1 cellular context compared by ENCODE assay signal in the genomic region with DNA sequence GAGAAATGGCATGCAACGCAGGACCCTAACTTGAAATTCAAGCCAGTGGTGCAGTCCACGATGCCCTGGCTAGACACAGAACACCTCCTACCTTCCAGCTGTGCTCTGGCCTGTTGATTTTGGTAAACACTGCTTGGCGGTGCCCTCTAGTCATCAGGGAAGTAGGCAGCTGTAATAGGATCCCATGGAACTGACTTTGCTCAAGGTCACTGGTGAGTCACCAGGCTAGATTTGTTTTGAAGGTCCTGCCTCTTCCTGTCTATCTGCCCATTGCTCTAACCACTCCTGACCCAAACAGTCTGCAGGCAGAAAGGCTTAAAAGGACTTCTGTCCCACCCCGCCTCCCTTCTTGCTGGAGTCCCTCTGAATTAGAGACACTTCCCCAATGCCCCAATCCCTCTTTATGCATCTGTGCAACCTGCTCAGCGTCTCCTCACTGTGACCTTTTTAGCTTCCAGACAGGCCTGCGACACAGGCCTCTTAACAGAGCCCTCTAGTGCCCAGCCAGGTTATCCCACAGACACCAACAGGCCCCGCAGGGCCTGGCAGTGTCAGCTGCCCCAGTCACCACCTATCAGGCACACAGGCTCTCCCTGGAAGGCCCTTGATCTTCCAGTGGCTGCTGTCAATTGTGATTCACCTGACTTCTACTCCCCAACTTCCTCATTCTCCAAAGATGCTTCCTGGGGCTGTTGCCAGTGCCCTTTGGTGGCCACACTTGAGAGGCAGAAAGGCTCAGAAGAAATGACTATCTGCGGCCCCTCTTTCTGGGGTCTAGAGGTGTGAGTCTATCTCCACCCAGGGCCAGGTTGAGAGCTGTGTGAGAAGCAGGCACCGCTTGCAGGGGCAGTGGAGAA.
TF ChIP-seq lines count a peak whose summit lies in the region.

No MANE protein-coding gene starts in this region.

TF ChIP-seq in K562, 482 proteins besides CTCF, POLR2A, EP300 and RAD21 (continued from another document and continues in another):
- TF ChIP-seq, protein P1, sequence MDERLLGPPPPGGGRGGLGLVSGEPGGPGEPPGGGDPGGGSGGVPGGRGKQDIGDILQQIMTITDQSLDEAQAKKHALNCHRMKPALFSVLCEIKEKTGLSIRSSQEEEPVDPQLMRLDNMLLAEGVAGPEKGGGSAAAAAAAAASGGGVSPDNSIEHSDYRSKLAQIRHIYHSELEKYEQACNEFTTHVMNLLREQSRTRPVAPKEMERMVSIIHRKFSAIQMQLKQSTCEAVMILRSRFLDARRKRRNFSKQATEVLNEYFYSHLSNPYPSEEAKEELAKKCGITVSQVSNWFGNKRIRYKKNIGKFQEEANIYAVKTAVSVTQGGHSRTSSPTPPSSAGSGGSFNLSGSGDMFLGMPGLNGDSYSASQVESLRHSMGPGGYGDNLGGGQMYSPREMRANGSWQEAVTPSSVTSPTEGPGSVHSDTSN (CRISPR knock-in tag; IDR thresholded peaks at IDR 0.05; ENCODE audit: low read depth) = no peak
- TF ChIP-seq, protein P1 (tag; conservative IDR thresholded peaks at IDR 0.05; ENCODE audit: low read depth) = peak; percentile 26; the same call in 1 of the 2 replicates
- TF ChIP-seq NBN (IDR thresholded peaks at IDR 0.05; ENCODE audit: low read depth) = no peak
- no peak for TF ChIP-seq GTF2F1 (IDR thresholded peaks at IDR 0.05; ENCODE audit: low read depth, low read length)
- TF ChIP-seq, protein P2, sequence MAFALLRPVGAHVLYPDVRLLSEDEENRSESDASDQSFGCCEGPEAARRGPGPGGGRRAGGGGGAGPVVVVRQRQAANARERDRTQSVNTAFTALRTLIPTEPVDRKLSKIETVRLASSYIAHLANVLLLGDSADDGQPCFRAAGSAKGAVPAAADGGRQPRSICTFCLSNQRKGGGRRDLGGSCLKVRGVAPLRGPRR (CRISPR knock-in tag; IDR thresholded peaks at IDR 0.05) = no peak
- TF ChIP-seq MYBL2 (IDR thresholded peaks at IDR 0.05; ENCODE audit: low read depth) = no peak
- TF ChIP-seq MYBL2 (CRISPR knock-in tag; IDR thresholded peaks at IDR 0.05; ENCODE audit: borderline replicate concordance) = no peak
- TF ChIP-seq CBX1 (IDR thresholded peaks at IDR 0.05; ENCODE audit: low read depth) = no peak
- TF ChIP-seq NCOA6 (IDR thresholded peaks at IDR 0.05) = no peak
- TF ChIP-seq TARDBP (IDR thresholded peaks at IDR 0.05) = no peak
- TF ChIP-seq, protein P3, sequence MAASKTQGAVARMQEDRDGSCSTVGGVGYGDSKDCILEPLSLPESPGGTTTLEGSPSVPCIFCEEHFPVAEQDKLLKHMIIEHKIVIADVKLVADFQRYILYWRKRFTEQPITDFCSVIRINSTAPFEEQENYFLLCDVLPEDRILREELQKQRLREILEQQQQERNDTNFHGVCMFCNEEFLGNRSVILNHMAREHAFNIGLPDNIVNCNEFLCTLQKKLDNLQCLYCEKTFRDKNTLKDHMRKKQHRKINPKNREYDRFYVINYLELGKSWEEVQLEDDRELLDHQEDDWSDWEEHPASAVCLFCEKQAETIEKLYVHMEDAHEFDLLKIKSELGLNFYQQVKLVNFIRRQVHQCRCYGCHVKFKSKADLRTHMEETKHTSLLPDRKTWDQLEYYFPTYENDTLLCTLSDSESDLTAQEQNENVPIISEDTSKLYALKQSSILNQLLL (CRISPR knock-in tag; IDR thresholded peaks at IDR 0.05; ENCODE audit: borderline replicate concordance) = no peak
- no peak for TF ChIP-seq C11orf30 (IDR thresholded peaks at IDR 0.05; ENCODE audit: low read depth)
- TF ChIP-seq, protein P4, sequence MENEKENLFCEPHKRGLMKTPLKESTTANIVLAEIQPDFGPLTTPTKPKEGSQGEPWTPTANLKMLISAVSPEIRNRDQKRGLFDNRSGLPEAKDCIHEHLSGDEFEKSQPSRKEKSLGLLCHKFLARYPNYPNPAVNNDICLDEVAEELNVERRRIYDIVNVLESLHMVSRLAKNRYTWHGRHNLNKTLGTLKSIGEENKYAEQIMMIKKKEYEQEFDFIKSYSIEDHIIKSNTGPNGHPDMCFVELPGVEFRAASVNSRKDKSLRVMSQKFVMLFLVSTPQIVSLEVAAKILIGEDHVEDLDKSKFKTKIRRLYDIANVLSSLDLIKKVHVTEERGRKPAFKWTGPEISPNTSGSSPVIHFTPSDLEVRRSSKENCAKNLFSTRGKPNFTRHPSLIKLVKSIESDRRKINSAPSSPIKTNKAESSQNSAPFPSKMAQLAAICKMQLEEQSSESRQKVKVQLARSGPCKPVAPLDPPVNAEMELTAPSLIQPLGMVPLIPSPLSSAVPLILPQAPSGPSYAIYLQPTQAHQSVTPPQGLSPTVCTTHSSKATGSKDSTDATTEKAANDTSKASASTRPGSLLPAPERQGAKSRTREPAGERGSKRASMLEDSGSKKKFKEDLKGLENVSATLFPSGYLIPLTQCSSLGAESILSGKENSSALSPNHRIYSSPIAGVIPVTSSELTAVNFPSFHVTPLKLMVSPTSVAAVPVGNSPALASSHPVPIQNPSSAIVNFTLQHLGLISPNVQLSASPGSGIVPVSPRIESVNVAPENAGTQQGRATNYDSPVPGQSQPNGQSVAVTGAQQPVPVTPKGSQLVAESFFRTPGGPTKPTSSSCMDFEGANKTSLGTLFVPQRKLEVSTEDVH (IDR thresholded peaks at IDR 0.05; ENCODE audit: low read depth, partially characterized antibody) = no peak
- no peak for TF ChIP-seq ATF6 (CRISPR knock-in tag; IDR thresholded peaks at IDR 0.05)
- no peak for TF ChIP-seq SIX5 (IDR thresholded peaks at IDR 0.05; ENCODE audit: borderline replicate concordance in 1 of 2, insufficient read depth in 1 of 2, low read depth in 1 of 2, low read length in 2 of 2)
- TF ChIP-seq CTCFL (IDR thresholded peaks at IDR 0.05; ENCODE audit: borderline replicate concordance, insufficient read depth, low read depth, low read length, poor library complexity, severe bottlenecking) = no peak
- TF ChIP-seq MYNN (IDR thresholded peaks at IDR 0.05) = no peak
- no peak for TF ChIP-seq MYNN (CRISPR knock-in tag; IDR thresholded peaks at IDR 0.05)
- TF ChIP-seq CLOCK (CRISPR knock-in tag; IDR thresholded peaks at IDR 0.05; ENCODE audit: borderline replicate concordance) = no peak
- TF ChIP-seq TAF9B (IDR thresholded peaks at IDR 0.05; ENCODE audit: partially characterized antibody) = no peak
- TF ChIP-seq MTA1 (IDR thresholded peaks at IDR 0.05; ENCODE audit: borderline replicate concordance) = no peak
- no peak for TF ChIP-seq CCNT2 (IDR thresholded peaks at IDR 0.05; ENCODE audit: borderline replicate concordance, extremely low read depth, insufficient read length, low read depth, low read length)
- TF ChIP-seq, protein P5, sequence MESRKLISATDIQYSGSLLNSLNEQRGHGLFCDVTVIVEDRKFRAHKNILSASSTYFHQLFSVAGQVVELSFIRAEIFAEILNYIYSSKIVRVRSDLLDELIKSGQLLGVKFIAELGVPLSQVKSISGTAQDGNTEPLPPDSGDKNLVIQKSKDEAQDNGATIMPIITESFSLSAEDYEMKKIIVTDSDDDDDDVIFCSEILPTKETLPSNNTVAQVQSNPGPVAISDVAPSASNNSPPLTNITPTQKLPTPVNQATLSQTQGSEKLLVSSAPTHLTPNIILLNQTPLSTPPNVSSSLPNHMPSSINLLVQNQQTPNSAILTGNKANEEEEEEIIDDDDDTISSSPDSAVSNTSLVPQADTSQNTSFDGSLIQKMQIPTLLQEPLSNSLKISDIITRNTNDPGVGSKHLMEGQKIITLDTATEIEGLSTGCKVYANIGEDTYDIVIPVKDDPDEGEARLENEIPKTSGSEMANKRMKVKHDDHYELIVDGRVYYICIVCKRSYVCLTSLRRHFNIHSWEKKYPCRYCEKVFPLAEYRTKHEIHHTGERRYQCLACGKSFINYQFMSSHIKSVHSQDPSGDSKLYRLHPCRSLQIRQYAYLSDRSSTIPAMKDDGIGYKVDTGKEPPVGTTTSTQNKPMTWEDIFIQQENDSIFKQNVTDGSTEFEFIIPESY (CRISPR knock-in tag; IDR thresholded peaks at IDR 0.05) = no peak
- no peak for TF ChIP-seq SMAD2 (IDR thresholded peaks at IDR 0.05; ENCODE audit: low read depth, low read length)
- TF ChIP-seq POLR3G (IDR thresholded peaks at IDR 0.05; ENCODE audit: extremely low read depth, insufficient read length, insufficient replicate concordance) = no peak
- TF ChIP-seq PYGO2 (tag; IDR thresholded peaks at IDR 0.05) = no peak
- TF ChIP-seq ZNF324 (CRISPR knock-in tag; IDR thresholded peaks at IDR 0.05) = no peak
- TF ChIP-seq ZFP36 (IDR thresholded peaks at IDR 0.05; ENCODE audit: low read depth, low read length, partially characterized antibody) = no peak
- TF ChIP-seq CBX3 (IDR thresholded peaks at IDR 0.05; ENCODE audit: borderline replicate concordance in 1 of 2, low read length in 2 of 2) = no peak
- no peak for TF ChIP-seq ZBTB12 (CRISPR knock-in tag; IDR thresholded peaks at IDR 0.05)
- TF ChIP-seq JUNB (CRISPR knock-in tag; conservative IDR thresholded peaks at IDR 0.05) = 0 out of 2 replicates have a peak, but pooled peaks have one; percentile 4
- TF ChIP-seq HNRNPK (IDR thresholded peaks at IDR 0.05; ENCODE audit: low read depth, low read length, poor library complexity, severe bottlenecking) = no peak
- TF ChIP-seq, protein P6, sequence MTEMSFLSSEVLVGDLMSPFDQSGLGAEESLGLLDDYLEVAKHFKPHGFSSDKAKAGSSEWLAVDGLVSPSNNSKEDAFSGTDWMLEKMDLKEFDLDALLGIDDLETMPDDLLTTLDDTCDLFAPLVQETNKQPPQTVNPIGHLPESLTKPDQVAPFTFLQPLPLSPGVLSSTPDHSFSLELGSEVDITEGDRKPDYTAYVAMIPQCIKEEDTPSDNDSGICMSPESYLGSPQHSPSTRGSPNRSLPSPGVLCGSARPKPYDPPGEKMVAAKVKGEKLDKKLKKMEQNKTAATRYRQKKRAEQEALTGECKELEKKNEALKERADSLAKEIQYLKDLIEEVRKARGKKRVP (CRISPR knock-in tag; IDR thresholded peaks at IDR 0.05) = no peak
- TF ChIP-seq, protein P7, sequence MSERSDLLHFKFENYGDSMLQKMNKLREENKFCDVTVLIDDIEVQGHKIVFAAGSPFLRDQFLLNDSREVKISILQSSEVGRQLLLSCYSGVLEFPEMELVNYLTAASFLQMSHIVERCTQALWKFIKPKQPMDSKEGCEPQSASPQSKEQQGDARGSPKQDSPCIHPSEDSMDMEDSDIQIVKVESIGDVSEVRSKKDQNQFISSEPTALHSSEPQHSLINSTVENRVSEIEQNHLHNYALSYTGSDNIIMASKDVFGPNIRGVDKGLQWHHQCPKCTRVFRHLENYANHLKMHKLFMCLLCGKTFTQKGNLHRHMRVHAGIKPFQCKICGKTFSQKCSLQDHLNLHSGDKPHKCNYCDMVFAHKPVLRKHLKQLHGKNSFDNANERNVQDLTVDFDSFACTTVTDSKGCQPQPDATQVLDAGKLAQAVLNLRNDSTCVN (CRISPR knock-in tag; IDR thresholded peaks at IDR 0.05) = no peak
